Comparison of ENCODE assay signal across 37 cellular contexts in the genomic region with DNA sequence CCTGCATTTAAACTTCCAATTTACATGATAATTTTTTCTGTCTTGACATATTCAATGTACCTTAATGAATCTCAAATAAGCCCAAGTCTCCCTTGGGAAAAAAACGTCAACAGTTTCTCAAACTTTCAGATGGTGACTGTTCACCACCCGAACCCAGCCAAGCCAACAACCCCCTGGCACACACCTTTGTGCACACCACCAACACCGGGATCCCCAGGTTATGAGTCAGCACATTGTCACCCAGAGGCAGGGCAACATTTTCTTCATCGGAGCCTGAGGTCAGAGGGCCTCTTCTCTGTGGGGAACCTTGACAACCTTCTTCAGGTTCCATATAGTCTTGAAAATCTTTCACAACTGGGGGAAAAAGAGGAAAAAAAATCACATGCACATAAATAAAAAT. TPM values are rescaled to one million over a fixed set of nuclear protein-coding genes. Genes with fewer than 3 reads are reported as not detected.
DNase-seq lines count a peak whose midpoint lies in the region; ATAC-seq, FAIRE-seq and TF ChIP-seq lines count a peak whose summit lies in the region.
"Had no signal": no experiment of that assay in that cellular context is flagged by ENCODE, and none has a peak within 500 bp of the region (broad histone marks: within the 10 kb centered on the region; RNA-seq: fewer than 3 reads in every experiment).

No MANE protein-coding gene starts in this region.

- H3K4me1 Mint-ChIP-seq in activated CD4-positive, alpha-beta T cell treated with anti-CD3 and anti-CD28 coated beads for 36 hours, result peaks cover 16% of the 10 kb centered on the region
- peaks cover 6% of the 10 kb centered on the region for H3K4me1 Mint-ChIP-seq in progenitor cell of endocrine pancreas (ENCODE audit: low read depth)
- H3K4me1 Mint-ChIP-seq: stimulated activated memory B cell treated with anti-CD40 and anti-IgM and Interleukin-4, amounts not matched to agents 10 μg/mL and 1 μg/mL and 100 μg/mL, for 72 hours had no signal

- POLR2A ChIA-PET in activated CD4-positive, alpha-beta T cell treated with anti-CD3 and anti-CD28 coated beads for 36 hours (lab: Charles Lee), result no interaction called here
- POLR2A ChIA-PET in A549 (lab: Yijun Ruan, JAX) (no interaction called here), PC-9 (lab: Charles Lee; ENCODE audit: unreplicated experiment) (no interaction called here)

- TF ChIP-seq RAD21 in A549 (conservative IDR thresholded peaks at IDR 0.05 in 1 of 2, IDR thresholded peaks at IDR 0.05 in 1 of 2), result no peak

- CTCF ChIA-PET in activated CD4-positive, alpha-beta T cell treated with anti-CD3 and anti-CD28 coated beads for 36 hours (lab: Charles Lee), result interaction anchor here (0.6 to 3.1 kb wide), 8 partner anchors 8 to 422 kb away, joined by 3 to 22 read pairs (median 4); no protein-coding TSS in a partner anchor
- CTCF ChIA-PET in A549 (lab: Yijun Ruan, JAX), result interaction anchor here (0.6 to 13.8 kb wide), 8 partner anchors 7 to 132 kb away, joined by 3 to 166 read pairs (median 7); a partner anchor contains a TSS
- CTCF ChIA-PET in PC-9 (lab: Charles Lee), result no interaction called here

- H3K27ac ChIP-seq in A549 (peak overlapping the region in 1 of 2 experiments; percentile 16; a peak in 2 of 6 replicates), PC-9 (0 out of 2 replicates have a peak overlapping the region, but pooled peaks have one; percentile 7), epithelial cell of prostate (peak overlapping the region; percentile 35), spleen (no peak overlapping the region)
- H3K27ac ChIP-seq: 22Rv1, C4-2B, lower lobe of right lung, prostate gland, suprapubic skin, upper lobe of left lung had no signal

- TF ChIP-seq POLR2A in A549 (IDR thresholded peaks at IDR 0.05; ENCODE audit: low read length), result no peak
- no peak for TF ChIP-seq POLR2A in spleen (IDR thresholded peaks at IDR 0.05)

- H3K4me2 ChIP-seq in A549 (peak overlapping the region; percentile 16; the same call in 2 of the 3 replicates), PC-9 (0 out of 2 replicates have a peak overlapping the region, but pooled peaks have one; percentile 7)
- H3K4me2 ChIP-seq: SK-N-SH had no signal

- peak overlapping the region; percentile 24 for H3K27ac Mint-ChIP-seq in activated CD4-positive, alpha-beta T cell treated with anti-CD3 and anti-CD28 coated beads for 36 hours
- no peak overlapping the region for H3K27ac Mint-ChIP-seq in progenitor cell of endocrine pancreas
- H3K27ac Mint-ChIP-seq: activated naive CD8-positive, alpha-beta T cell treated with anti-CD3 and anti-CD28 coated beads, Interleukin-2, amount 50 U/mL, for 24 hours; stimulated activated memory B cell treated with anti-CD40 and anti-IgM and Interleukin-4, amounts not matched to agents 10 μg/mL and 1 μg/mL and 100 μg/mL, for 72 hours; T-helper 1 cell treated with Interleukin-12 subunit alpha and Interleukin-12 subunit beta and Interleukin-4 antibody, amounts not matched to agents 30 μg/mL and 1 μg/mL, for 36 hours had no signal

- no peaks in the 10 kb centered on the region for H3K27me3 ChIP-seq in PC-9 (ENCODE audit: insufficient read depth, low read depth)
- H3K27me3 ChIP-seq in spleen (replicated peaks in 1 of 7), result no peaks in the 10 kb centered on the region
- H3K27me3 ChIP-seq: suprapubic skin, upper lobe of left lung had no signal

- no peak overlapping the region for H3K4me3 Mint-ChIP-seq in activated CD4-positive, alpha-beta T cell treated with anti-CD3 and anti-CD28 coated beads for 36 hours
- no peak overlapping the region for H3K4me3 Mint-ChIP-seq in progenitor cell of endocrine pancreas (ENCODE audit: low read depth)
- H3K4me3 Mint-ChIP-seq: activated naive CD8-positive, alpha-beta T cell treated with anti-CD3 and anti-CD28 coated beads, Interleukin-2, amount 50 U/mL, for 24 hours; central memory CD8-positive, alpha-beta T cell; naive thymus-derived CD8-positive, alpha-beta T cell; stimulated activated memory B cell treated with anti-CD40 and anti-IgM and Interleukin-4, amounts not matched to agents 10 μg/mL and 1 μg/mL and 100 μg/mL, for 72 hours; T-helper 1 cell treated with Interleukin-12 subunit alpha and Interleukin-12 subunit beta and Interleukin-4 antibody, amounts not matched to agents 30 μg/mL and 1 μg/mL, for 36 hours had no signal

- H3K79me2 ChIP-seq in PC-9 (ENCODE audit: low read depth), result peaks cover 23% of the 10 kb centered on the region

- H3K9me2 ChIP-seq in PC-9 (ENCODE audit: insufficient read depth), result no peaks in the 10 kb centered on the region
- H3K9me2 ChIP-seq: SK-N-SH had no signal

- no peak for ATAC-seq in activated CD4-positive, alpha-beta T cell treated with anti-CD3 and anti-CD28 coated beads for 36 hours
- no peak for ATAC-seq in A549
- ATAC-seq: activated naive CD8-positive, alpha-beta T cell treated with anti-CD3 and anti-CD28 coated beads, Interleukin-2, amount 50 U/mL, for 24 hours; K562; lower lobe of right lung; naive thymus-derived CD8-positive, alpha-beta T cell; Right ventricle myocardium inferior; sciatic nerve; stimulated activated memory B cell treated with anti-CD40 and anti-IgM and Interleukin-4, amounts not matched to agents 10 μg/mL and 1 μg/mL and 100 μg/mL, for 72 hours had no signal

- no peak overlapping the region for H2AFZ ChIP-seq in PC-9

- TF ChIP-seq EP300 in A549 (IDR thresholded peaks at IDR 0.05), result no peak

- H3K9me3 Mint-ChIP-seq in activated CD4-positive, alpha-beta T cell treated with anti-CD3 and anti-CD28 coated beads for 36 hours (ENCODE audit: low read depth), result no peaks in the 10 kb centered on the region
- H3K9me3 Mint-ChIP-seq in progenitor cell of endocrine pancreas (ENCODE audit: low read depth), result no peaks in the 10 kb centered on the region
- H3K9me3 Mint-ChIP-seq: activated naive CD8-positive, alpha-beta T cell treated with anti-CD3 and anti-CD28 coated beads, Interleukin-2, amount 50 U/mL, for 24 hours; central memory CD8-positive, alpha-beta T cell; naive thymus-derived CD8-positive, alpha-beta T cell; stimulated activated memory B cell treated with anti-CD40 and anti-IgM and Interleukin-4, amounts not matched to agents 10 μg/mL and 1 μg/mL and 100 μg/mL, for 72 hours; T-helper 1 cell treated with Interleukin-12 subunit alpha and Interleukin-12 subunit beta and Interleukin-4 antibody, amounts not matched to agents 30 μg/mL and 1 μg/mL, for 36 hours had no signal

- no peak for FAIRE-seq in A549 (lab: Jason Lieb, UNC)
- FAIRE-seq: frontal cortex, HTR-8/SVneo, K562, TTC549 had no signal

- H3K4me1 ChIP-seq in A549 (peaks cover 24% of the 10 kb centered on the region), PC-9 (replicated peaks; ENCODE audit: insufficient read depth) (peaks cover 20% of the 10 kb centered on the region), spleen (peaks cover 5 to 40% (median 16%) of the 10 kb centered on the region in 6 donors)

- peaks cover 32% of the 10 kb centered on the region for H3K36me3 Mint-ChIP-seq in activated CD4-positive, alpha-beta T cell treated with anti-CD3 and anti-CD28 coated beads for 36 hours (ENCODE audit: low read depth)
- peaks cover 44% of the 10 kb centered on the region for H3K36me3 Mint-ChIP-seq in progenitor cell of endocrine pancreas (ENCODE audit: insufficient read depth)

- in situ Hi-C loops in G401 (cut with HindIII; ENCODE audit: low sequenced_read_pairs), result no loop called here

- BruUV-seq in PC-9 (replicated peaks; lab: Mats Ljungman, UMichigan), result no TSS peak

- H3K4me3 ChIP-seq in A549, result no peak overlapping the region
- H3K4me3 ChIP-seq in PC-9, result no peak overlapping the region
- H3K4me3 ChIP-seq in spleen, result no peak overlapping the region
- H3K4me3 ChIP-seq: K562, lower lobe of right lung, prostate gland, suprapubic skin, upper lobe of left lung had no signal

- 0 out of 2 replicates have a peak, but pooled peaks cover 14% of the 10 kb centered on the region for H3F3A ChIP-seq in PC-9 (ENCODE audit: insufficient read depth, low read depth)

- no peaks in the 10 kb centered on the region for H3K9me3 ChIP-seq in A549
- no peaks in the 10 kb centered on the region for H3K9me3 ChIP-seq in PC-9 (ENCODE audit: insufficient read depth, low read depth)
- no peaks in the 10 kb centered on the region for H3K9me3 ChIP-seq in spleen
- H3K9me3 ChIP-seq: lower lobe of right lung, prostate gland, SK-N-SH, suprapubic skin, upper lobe of left lung had no signal

- H4K20me1 ChIP-seq in PC-9 (ENCODE audit: insufficient read depth), result peaks cover 15% of the 10 kb centered on the region

- H3K27me3 Mint-ChIP-seq in activated CD4-positive, alpha-beta T cell treated with anti-CD3 and anti-CD28 coated beads for 36 hours, result no peaks in the 10 kb centered on the region
- H3K27me3 Mint-ChIP-seq in progenitor cell of endocrine pancreas, result no peaks in the 10 kb centered on the region
- H3K27me3 Mint-ChIP-seq: activated naive CD8-positive, alpha-beta T cell treated with anti-CD3 and anti-CD28 coated beads, Interleukin-2, amount 50 U/mL, for 24 hours; central memory CD8-positive, alpha-beta T cell; naive thymus-derived CD8-positive, alpha-beta T cell; stimulated activated memory B cell treated with anti-CD40 and anti-IgM and Interleukin-4, amounts not matched to agents 10 μg/mL and 1 μg/mL and 100 μg/mL, for 72 hours had no signal

- peaks cover 40% of the 10 kb centered on the region for H3K36me3 ChIP-seq in PC-9 (ENCODE audit: low read depth)
- peaks cover 12 to 100% (median 84%) of the 10 kb centered on the region in 6 donors for H3K36me3 ChIP-seq in spleen

- TF ChIP-seq CTCF in A549 (IDR thresholded peaks at IDR 0.05) (no peak), PC-9 (conservative IDR thresholded peaks at IDR 0.05) (no peak), spleen (IDR thresholded peaks at IDR 0.05 in 8 of 11, conservative IDR thresholded peaks at IDR 0.05 in 3 of 11) (no peak), progenitor cell of endocrine pancreas (IDR thresholded peaks at IDR 0.05; ENCODE audit: unreplicated experiment) (no peak)

- peak; percentile 33 for DNase-seq in activated CD4-positive, alpha-beta T cell treated with anti-CD3 and anti-CD28 coated beads for 36 hours
- no peak for DNase-seq in activated CD4-positive, alpha-beta T cell treated with anti-CD3 and anti-CD28 coated beads, Interleukin-2, amount 50 U/mL, for 1 hour
- DNase-seq in A549 (ENCODE audit: low read depth in 1 of 2, low spot score in 1 of 2) (no peak), PC-9 (peak; percentile 54 to 55), epithelial cell of prostate (ENCODE audit: low read depth, low spot score) (no peak), spleen (no peak), progenitor cell of endocrine pancreas (ENCODE audit: low spot score, unreplicated experiment) (no peak), G401 (ENCODE audit: low spot score) (no peak)
- DNase-seq: activated CD4-positive, alpha-beta T cell treated with anti-CD3 and anti-CD28 coated beads, Interleukin-2, amount 50 U/mL, for 48 hours; activated gamma-delta T cell treated with Interleukin-2 at 50 U/mL for 16 hours; activated naive CD8-positive, alpha-beta T cell treated with anti-CD3 and anti-CD28 coated beads, Interleukin-2, amount 50 U/mL, for 24 hours; Calu3; DMS79; GF-D8; lower lobe of right lung; naive thymus-derived CD8-positive, alpha-beta T cell; NCI-H1092 treated with DMSO at 0.1 percent for 48 hours; NCI-H187; NCI-H2171; NCI-H510A; nucleus accumbens; SK-N-SH; stimulated activated CD4-positive, alpha-beta T cell treated with anti-CD3 and anti-CD28 coated beads, Interleukin-12 subunit alpha, Interleukin-12 subunit beta, amount 100 ng/mL, for 4 hours; upper lobe of left lung had no signal

- 48% methylated on average over 4 of the region's 4 CpGs for WGBS in A549 (ENCODE audit: missing lambda C conversion rate)
- 85 to 91% (median 89%) methylated on average over 4 of the region's 4 CpGs for WGBS in spleen, 5 donors

- intact Hi-C loops in activated CD4-positive, alpha-beta T cell treated with anti-CD3 and anti-CD28 coated beads for 36 hours (cut with DNase I, micrococcal nuclease), result no loop called here
- intact Hi-C loops in PC-9 (cut with micrococcal nuclease; ENCODE audit: unreplicated experiment) (no loop called here), spleen (cut with DNase I; ENCODE audit: low total_unique reads) (loop anchor here (10.0 kb wide), 1 partner anchor 129 kb away; no protein-coding TSS in a partner anchor)

RNA-seq across cellular contexts. Expression of a gene that starts 15.5 kb away (rescaled TPM):
- 10 to 100 TPM; 32.3 to 35.7 TPM for total RNA-seq in activated CD4-positive, alpha-beta T cell treated with anti-CD3 and anti-CD28 coated beads for 36 hours
- 112 and 128 TPM in 2 replicates for polyA plus RNA-seq in A549 (2011; rRNA removed)
- 31.5 and 34.1 TPM in 2 replicates for polyA plus RNA-seq in A549 (2012; cell fraction: cytosol; rRNA removed)
- 88.8 and 137 TPM in 2 replicates for polyA plus RNA-seq in A549 (2012; cell fraction: nucleus; rRNA removed)
- 93.5 to 107 TPM (median 96.5 TPM) in 3 replicates for polyA plus RNA-seq in A549 (2017; fragmentation: RNase III; extraction: RNeasy Plus Mini Kit Qiagen cat#74134 plus additional on column Dnase treatment)
- polyA minus RNA-seq in A549 (2011; rRNA and poly(A)+ RNA removed), result 65.1 and 72.7 TPM in 2 replicates
- 92.7 and 109 TPM in 2 replicates for total RNA-seq in PC-9 (2021)
- total RNA-seq in spleen, result 100 to 1,000 TPM in 5 of 7 donors, 10 to 100 TPM in 2; 77.7 to 132 (median 118) TPM
- polyA plus RNA-seq in spleen, result 10 to 100 TPM; 15.6 to 33.2 (median 24.5) TPM
- 179 and 181 TPM in 2 replicates for total RNA-seq in progenitor cell of endocrine pancreas
- 41.6 and 63.4 TPM in 2 replicates for total RNA-seq in G401 (2014; rRNA removed; shearing (Covaris generic))

RNA-seq across cellular contexts. Expression of a gene that starts 39.3 kb away (rescaled TPM):
- 1 to 10 TPM; 3.3 to 4.5 TPM for total RNA-seq in activated CD4-positive, alpha-beta T cell treated with anti-CD3 and anti-CD28 coated beads for 36 hours
- polyA plus RNA-seq in A549 (2011; rRNA removed) (58.6 and 61.6 TPM in 2 replicates), A549 (2017; fragmentation: RNase III; extraction: RNeasy Plus Mini Kit Qiagen cat#74134 plus additional on column Dnase treatment) (22.9 to 25.9 TPM (median 24.8 TPM) in 3 replicates), spleen (1 to 10 TPM in 2 of 3 donors, under 1 TPM in 1; 0.70 to 1.5 (median 1.1) TPM)
- polyA plus RNA-seq in A549 (2012; cell fraction: cytosol; rRNA removed), result 18.3 and 23.1 TPM in 2 replicates
- polyA plus RNA-seq in A549 (2012; cell fraction: nucleus; rRNA removed), result 18.4 and 26.4 TPM in 2 replicates
- 75.1 and 83.9 TPM in 2 replicates for polyA minus RNA-seq in A549 (2011; rRNA and poly(A)+ RNA removed)
- total RNA-seq in PC-9 (2021) (81.3 and 105 TPM in 2 replicates), spleen (10 to 100 TPM in 1 of 7 donors, 1 to 10 TPM in 6; 3.8 to 10.2 (median 7.4) TPM), progenitor cell of endocrine pancreas (80.9 and 82.3 TPM in 2 replicates)
- 11.9 and 22.5 TPM in 2 replicates for total RNA-seq in G401 (2014; rRNA removed; shearing (Covaris generic))

Comparison
In these comparisons a context has a peak if more than half of its experiments do, and no peak if none do; other contexts are left out.
1. DNase-seq: peak in activated CD4-positive, alpha-beta T cell treated with anti-CD3 and anti-CD28 coated beads for 36 hours (single experiment) and PC-9 (2 of 2); none in activated CD4-positive, alpha-beta T cell treated with anti-CD3 and anti-CD28 coated beads, Interleukin-2, amount 50 U/mL, for 1 hour (single experiment), A549 (0 of 2), epithelial cell of prostate (single experiment), spleen (single experiment), progenitor cell of endocrine pancreas (single experiment) and G401 (single experiment).
2. H3K27ac ChIP-seq: peak in PC-9 (single experiment) and epithelial cell of prostate (single experiment); none in spleen (0 of 8).